8 cellular contexts compared by ENCODE assay signal in the genomic region with DNA sequence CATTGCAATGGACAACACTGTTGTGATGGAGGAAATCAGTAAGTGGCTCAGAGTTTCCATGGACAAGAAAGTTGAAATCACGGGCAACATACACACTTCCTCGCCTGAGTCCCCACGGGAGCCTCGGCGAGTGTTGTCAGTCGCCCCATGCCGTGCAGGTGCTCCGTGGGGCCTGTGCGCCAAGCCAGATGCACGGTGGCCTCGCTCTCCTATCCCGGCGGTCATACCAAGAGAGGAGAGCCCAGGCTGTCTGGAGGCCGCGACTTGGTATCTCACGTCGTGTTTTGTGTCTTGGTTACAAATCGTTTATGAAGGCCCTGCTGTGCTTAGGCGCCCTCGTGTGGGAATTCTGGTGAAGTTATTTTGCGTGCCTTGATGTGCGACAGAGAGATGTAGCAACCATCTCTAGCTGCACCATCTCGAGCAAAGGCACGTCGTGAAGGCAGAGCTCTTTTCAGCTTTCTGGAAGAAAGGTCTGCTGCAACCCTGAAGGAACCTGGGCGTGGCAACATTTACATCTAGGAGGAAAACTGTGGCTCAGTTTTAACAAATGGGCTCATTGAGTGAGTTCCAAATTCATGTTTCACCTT.
DNase-seq lines count a peak whose midpoint lies in the region; ATAC-seq, FAIRE-seq and TF ChIP-seq lines count a peak whose summit lies in the region.

No MANE protein-coding gene starts in this region.

- H3K27ac ChIP-seq in coronary artery, result no peak overlapping the region

- peak; percentile 53 for FAIRE-seq in A204.1 (lab: Jason Lieb, UNC)

- DNase-seq in GM10266 (ENCODE audit: extremely low spot score) (no peak), NCI-H345 treated with DMSO at 0.1 percent for 48 hours (lab: John Stamatoyannopoulos, UW; ENCODE audit: unreplicated experiment) (peak; percentile 12), head of caudate nucleus (peak; percentile 37 to 90 (median 76)), posterior cingulate gyrus (peak; percentile 50 to 96 (median 72)), coronary artery (ENCODE audit: low spot score) (no peak)
- peak; percentile 54 to 58 for DNase-seq in activated T-cell treated with anti-CD3 and anti-CD28 coated beads, Interleukin-2, amount 50 U/mL, for 48 hours

- H3K4me3 ChIP-seq in coronary artery, result no peak overlapping the region

- ATAC-seq in HG03135 (IDR thresholded peaks at IDR 0.05; ENCODE audit: unreplicated experiment), result no peak

- intact Hi-C loops in head of caudate nucleus (cut with DNase I) (no loop called here), posterior cingulate gyrus (cut with DNase I) (no loop called here)

- TF ChIP-seq CTCF in GM10266 (IDR thresholded peaks at IDR 0.05; ENCODE audit: control insufficient read depth, insufficient read depth, low read depth, missing control alignments) (peak; percentile 44), coronary artery (IDR thresholded peaks at IDR 0.05) (no peak)

Comparison
In these comparisons a context has a peak if more than half of its experiments do, and no peak if none do; other contexts are left out.
1. DNase-seq: peak in NCI-H345 treated with DMSO at 0.1 percent for 48 hours (single experiment), activated T-cell treated with anti-CD3 and anti-CD28 coated beads, Interleukin-2, amount 50 U/mL, for 48 hours (2 of 2), head of caudate nucleus (42 of 42) and posterior cingulate gyrus (10 of 10); none in GM10266 (single experiment) and coronary artery (single experiment).